8 cellular contexts compared by ENCODE assay signal in the genomic region with DNA sequence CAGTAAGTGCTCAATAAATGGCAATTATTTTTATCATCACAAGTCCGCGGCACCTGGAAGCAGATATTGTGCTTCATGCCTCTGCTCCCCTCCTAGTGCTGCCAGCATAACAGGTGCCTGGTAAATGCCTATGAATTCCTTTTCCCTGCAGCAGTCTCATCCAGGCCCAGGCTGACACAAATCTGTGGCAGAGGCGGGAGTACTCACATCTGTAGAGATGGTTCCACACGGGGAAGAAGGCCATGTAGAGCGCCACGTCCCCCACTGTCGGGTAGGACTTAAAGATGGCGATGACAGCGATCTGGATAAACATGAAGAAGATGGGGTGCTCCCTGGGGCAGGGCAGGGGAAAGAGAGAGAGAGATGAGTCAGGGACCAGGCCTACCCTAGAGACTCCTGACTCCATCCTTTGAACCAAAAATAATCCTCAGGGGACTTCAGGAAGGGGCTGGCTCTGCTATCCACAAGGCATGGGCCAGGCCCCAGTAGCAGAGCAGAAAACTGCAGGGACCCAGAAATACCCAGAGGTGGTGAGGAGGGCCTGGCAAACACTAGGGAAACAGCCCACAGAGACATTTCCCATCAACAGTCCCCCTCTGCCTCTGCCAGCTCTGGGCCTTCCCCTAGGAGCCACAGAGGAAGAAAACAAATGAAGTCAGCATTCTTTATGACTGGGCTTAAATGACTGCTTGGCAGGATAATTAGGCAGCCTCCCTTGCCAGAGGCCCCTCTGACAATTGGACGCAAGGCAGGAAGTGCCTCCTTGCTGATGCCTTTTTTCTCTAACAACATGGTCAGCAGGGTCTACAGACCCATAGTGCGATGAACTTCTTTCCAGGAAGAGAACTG. TPM values are rescaled to one million over a fixed set of nuclear protein-coding genes. Genes with fewer than 3 reads are reported as not detected.
DNase-seq lines count a peak whose midpoint lies in the region; ATAC-seq and TF ChIP-seq lines count a peak whose summit lies in the region.

No MANE protein-coding gene starts in this region.

- WGBS in right lobe of liver (ENCODE audit: insufficient coverage, low coverage, low lambda C conversion rate, missing lambda C conversion rate), result 90% methylated on average over 6 of the region's 11 CpGs

- TF ChIP-seq CTCF in HEK293 (tag by site-specific recombination; IDR thresholded peaks at IDR 0.05) (no peak), right lobe of liver (IDR thresholded peaks at IDR 0.05) (no peak), tibial artery (IDR thresholded peaks at IDR 0.05) (no peak)

- TF ChIP-seq POLR2A in right lobe of liver (IDR thresholded peaks at IDR 0.05), result no peak

- H3K36me3 ChIP-seq in HEK293 (ENCODE audit: control insufficient read depth in 2 of 2, insufficient read depth in 1 of 2, low read length in 2 of 2), result peaks cover 0 to 12% of the 10 kb centered on the region in 2 experiments; a peak in 1 of 3 replicates
- peaks cover 0 to 7% (median 0%) of the 10 kb centered on the region in 4 donors for H3K36me3 ChIP-seq in right lobe of liver
- peaks cover 0 to 41% (median 13%) of the 10 kb centered on the region in 3 donors for H3K36me3 ChIP-seq in tibial artery

- POLR2A ChIA-PET in HEK293 (lab: Yijun Ruan, JAX), result interaction anchor here (0.6 kb wide), 1 partner anchor 399 kb away, joined by 4 read pairs; no protein-coding TSS in a partner anchor

- H3K9me3 ChIP-seq in HEK293 (ENCODE audit: control insufficient read depth, insufficient read depth, low read depth, low read length) (no peaks in the 10 kb centered on the region), right lobe of liver (no peaks in the 10 kb centered on the region), tibial artery (no peaks in the 10 kb centered on the region)

- no peaks in the 10 kb centered on the region for H3K4me1 ChIP-seq in HEK293 (ENCODE audit: control insufficient read depth, insufficient read depth, low read length)
- no peaks in the 10 kb centered on the region for H3K4me1 ChIP-seq in right lobe of liver
- peaks cover 0 to 19% (median 6%) of the 10 kb centered on the region in 4 donors for H3K4me1 ChIP-seq in tibial artery

- ATAC-seq in right lobe of liver (peak; percentile 49 to 69 (median 54)), GM21390 (IDR thresholded peaks at IDR 0.05; ENCODE audit: unreplicated experiment) (no peak), HG02938 (IDR thresholded peaks at IDR 0.05; ENCODE audit: unreplicated experiment) (no peak)

- intact Hi-C loops in right lobe of liver (cut with DNase I) (no loop called here), tibial artery (cut with DNase I; ENCODE audit: low total_unique reads) (loop anchor here (5.0 kb wide), 1 partner anchor 91 kb away; no protein-coding TSS in a partner anchor)

- H3K4me3 ChIP-seq in HEK293 (ENCODE audit: low read depth, low read length) (no peak overlapping the region), right lobe of liver (no peak overlapping the region), tibial artery (no peak overlapping the region)

- no peaks in the 10 kb centered on the region for H3K27me3 ChIP-seq in right lobe of liver
- H3K27me3 ChIP-seq in tibial artery, result no peaks in the 10 kb centered on the region

- H3K27ac ChIP-seq in HEK293 (ENCODE audit: extremely low read depth, low read depth, low read length), result peak overlapping the region; percentile 12; the same call in 1 of the 2 replicates
- peak overlapping the region; percentile 91 for H3K27ac ChIP-seq in angular gyrus (ENCODE audit: low read depth, low read length)
- peak overlapping the region in 2 of 3 donors; percentile 33 to 47 for H3K27ac ChIP-seq in right lobe of liver
- H3K27ac ChIP-seq in tibial artery, result peak overlapping the region; percentile 54 to 61

- DNase-seq in AG08395 (ENCODE audit: low spot score), result peak; percentile 59
- DNase-seq in right lobe of liver, result no peak
- DNase-seq in tibial artery, result peak in 1 of 2 donors; percentile 43
- no peak for DNase-seq in COLO829 (ENCODE audit: low spot score)

- CTCF ChIA-PET in HEK293 (lab: Yijun Ruan, JAX), result interaction anchor here (0.6 to 1.1 kb wide), 4 partner anchors 10 to 188 kb away, joined by 3 to 4 read pairs (median 4); no protein-coding TSS in a partner anchor

TF ChIP-seq in HEK293, 187 proteins besides CTCF, POLR2A, EP300 and RAD21 (continues in another document):
- no peak for TF ChIP-seq HOXA7 (CRISPR knock-in tag; IDR thresholded peaks at IDR 0.05; ENCODE audit: borderline replicate concordance)
- TF ChIP-seq IKZF3 (tag by site-specific recombination; IDR thresholded peaks at IDR 0.05), result 0 out of 2 replicates have a peak, but pooled peaks have one; percentile 53
- TF ChIP-seq KLF8 (tag by site-specific recombination; IDR thresholded peaks at IDR 0.05), result no peak
- peak; percentile 92 for TF ChIP-seq ZNF335 (tag by site-specific recombination; conservative IDR thresholded peaks at IDR 0.05)
- no peak for TF ChIP-seq MEIS1 (CRISPR knock-in tag; IDR thresholded peaks at IDR 0.05; ENCODE audit: borderline replicate concordance)
- peak; percentile 44; the same call in 1 of the 2 replicates for TF ChIP-seq TRIM28 (IDR thresholded peaks at IDR 0.05; ENCODE audit: borderline replicate concordance, low read length)
- no peak for TF ChIP-seq ZNF138 (tag by site-specific recombination; IDR thresholded peaks at IDR 0.05; ENCODE audit: borderline replicate concordance)
- no peak for TF ChIP-seq ZNF423 (tag by site-specific recombination; IDR thresholded peaks at IDR 0.05)
- TF ChIP-seq ZBTB48 (tag by site-specific recombination; IDR thresholded peaks at IDR 0.05), result 0 out of 2 replicates have a peak, but pooled peaks have one; percentile 39
- 0 out of 2 replicates have a peak, but pooled peaks have one; percentile 31 for TF ChIP-seq ZNF366 (tag by site-specific recombination; conservative IDR thresholded peaks at IDR 0.05)
- TF ChIP-seq, protein P1, sequence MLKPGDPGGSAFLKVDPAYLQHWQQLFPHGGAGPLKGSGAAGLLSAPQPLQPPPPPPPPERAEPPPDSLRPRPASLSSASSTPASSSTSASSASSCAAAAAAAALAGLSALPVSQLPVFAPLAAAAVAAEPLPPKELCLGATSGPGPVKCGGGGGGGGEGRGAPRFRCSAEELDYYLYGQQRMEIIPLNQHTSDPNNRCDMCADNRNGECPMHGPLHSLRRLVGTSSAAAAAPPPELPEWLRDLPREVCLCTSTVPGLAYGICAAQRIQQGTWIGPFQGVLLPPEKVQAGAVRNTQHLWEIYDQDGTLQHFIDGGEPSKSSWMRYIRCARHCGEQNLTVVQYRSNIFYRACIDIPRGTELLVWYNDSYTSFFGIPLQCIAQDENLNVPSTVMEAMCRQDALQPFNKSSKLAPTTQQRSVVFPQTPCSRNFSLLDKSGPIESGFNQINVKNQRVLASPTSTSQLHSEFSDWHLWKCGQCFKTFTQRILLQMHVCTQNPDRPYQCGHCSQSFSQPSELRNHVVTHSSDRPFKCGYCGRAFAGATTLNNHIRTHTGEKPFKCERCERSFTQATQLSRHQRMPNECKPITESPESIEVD (tag by site-specific recombination; IDR thresholded peaks at IDR 0.05), result no peak
- TF ChIP-seq GLIS1 (tag by site-specific recombination; IDR thresholded peaks at IDR 0.05), result peak; percentile 18; the same call in 1 of the 2 replicates
- no peak for TF ChIP-seq ZNF146 (tag by site-specific recombination; IDR thresholded peaks at IDR 0.05)
- peak; percentile 70; the same call in 1 of the 2 replicates for TF ChIP-seq ZEB2 (tag by site-specific recombination; IDR thresholded peaks at IDR 0.05)
- TF ChIP-seq ZNF555 (tag by site-specific recombination; conservative IDR thresholded peaks at IDR 0.05), result no peak
- no peak for TF ChIP-seq ZBTB7A (tag by site-specific recombination; IDR thresholded peaks at IDR 0.05; ENCODE audit: low read depth)
- TF ChIP-seq, protein P2, sequence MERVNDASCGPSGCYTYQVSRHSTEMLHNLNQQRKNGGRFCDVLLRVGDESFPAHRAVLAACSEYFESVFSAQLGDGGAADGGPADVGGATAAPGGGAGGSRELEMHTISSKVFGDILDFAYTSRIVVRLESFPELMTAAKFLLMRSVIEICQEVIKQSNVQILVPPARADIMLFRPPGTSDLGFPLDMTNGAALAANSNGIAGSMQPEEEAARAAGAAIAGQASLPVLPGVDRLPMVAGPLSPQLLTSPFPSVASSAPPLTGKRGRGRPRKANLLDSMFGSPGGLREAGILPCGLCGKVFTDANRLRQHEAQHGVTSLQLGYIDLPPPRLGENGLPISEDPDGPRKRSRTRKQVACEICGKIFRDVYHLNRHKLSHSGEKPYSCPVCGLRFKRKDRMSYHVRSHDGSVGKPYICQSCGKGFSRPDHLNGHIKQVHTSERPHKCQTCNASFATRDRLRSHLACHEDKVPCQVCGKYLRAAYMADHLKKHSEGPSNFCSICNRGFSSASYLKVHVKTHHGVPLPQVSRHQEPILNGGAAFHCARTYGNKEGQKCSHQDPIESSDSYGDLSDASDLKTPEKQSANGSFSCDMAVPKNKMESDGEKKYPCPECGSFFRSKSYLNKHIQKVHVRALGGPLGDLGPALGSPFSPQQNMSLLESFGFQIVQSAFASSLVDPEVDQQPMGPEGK (tag by site-specific recombination; IDR thresholded peaks at IDR 0.05), result 0 out of 2 replicates have a peak, but pooled peaks have one; percentile 30
- no peak for TF ChIP-seq ZNF292 (tag by site-specific recombination; IDR thresholded peaks at IDR 0.05; ENCODE audit: borderline replicate concordance, low read depth)
- peak; percentile 31; the same call in 1 of the 2 replicates for TF ChIP-seq SP2 (tag by site-specific recombination; IDR thresholded peaks at IDR 0.05)
- no peak for TF ChIP-seq ZNF623 (tag by site-specific recombination; IDR thresholded peaks at IDR 0.05)
- peak; percentile 56; the same call in 1 of the 2 replicates for TF ChIP-seq ZNF24 (tag by site-specific recombination; IDR thresholded peaks at IDR 0.05)
- TF ChIP-seq ZNF600 (tag by site-specific recombination; IDR thresholded peaks at IDR 0.05), result no peak
- no peak; the same call in 1 of the 2 replicates for TF ChIP-seq ZBTB17 (tag by site-specific recombination; IDR thresholded peaks at IDR 0.05)
- TF ChIP-seq ZNF629 (tag by site-specific recombination; IDR thresholded peaks at IDR 0.05), result peak; percentile 70
- peak; percentile 80; the same call in 1 of the 2 replicates for TF ChIP-seq WT1 (tag by site-specific recombination; IDR thresholded peaks at IDR 0.05)
- no peak for TF ChIP-seq SALL2 (tag by site-specific recombination; IDR thresholded peaks at IDR 0.05; ENCODE audit: borderline replicate concordance)
- no peak for TF ChIP-seq ZNF596 (tag by site-specific recombination; IDR thresholded peaks at IDR 0.05)
- TF ChIP-seq ZNF274 (IDR thresholded peaks at IDR 0.05; ENCODE audit: low read length), result no peak
- TF ChIP-seq ZNF274 (tag by site-specific recombination; IDR thresholded peaks at IDR 0.05; ENCODE audit: borderline replicate concordance), result no peak
- TF ChIP-seq ZSCAN30 (tag by site-specific recombination; IDR thresholded peaks at IDR 0.05), result peak; percentile 81

RNA-seq across cellular contexts. Expression of gene MAP1LC3A, which starts 23.0 kb away (rescaled TPM):
- total RNA-seq in right lobe of liver, result 10 to 100 TPM; 14.4 to 39.6 (median 26.3) TPM

Comparison
In these comparisons a context has a peak if more than half of its experiments do, and no peak if none do; other contexts are left out.
1. H3K27ac ChIP-seq: peak in every context shown above with its lines; median percentile 91 in angular gyrus; 58 in tibial artery; 40 in right lobe of liver; 12 in HEK293.
2. ATAC-seq: peak in right lobe of liver (4 of 4); none in GM21390 (single experiment) and HG02938 (single experiment).